ENCODE assay signal across 1 cellular context in genomic region chr6:168784426-168784825, GRCh38.
TF ChIP-seq lines count a peak whose summit lies in the region.

No MANE protein-coding gene starts in this region.

TF ChIP-seq in H1, 55 proteins besides CTCF, POLR2A, EP300 and RAD21:
- 0 out of 2 replicates have a peak, but pooled peaks have one; percentile 16 for TF ChIP-seq E2F6 (IDR thresholded peaks at IDR 0.05)
- no peak for TF ChIP-seq CEBPB (IDR thresholded peaks at IDR 0.05; ENCODE audit: low read depth, low read length)
- no peak for TF ChIP-seq CHD1 (IDR thresholded peaks at IDR 0.05; ENCODE audit: low read depth, low read length)
- TF ChIP-seq ZNF274 (IDR thresholded peaks at IDR 0.05; ENCODE audit: borderline replicate concordance, extremely low read depth, low read length) = no peak
TF ChIP-seq in H1: peak in this region for 1.
